In genomic region chrX:46912673-46913491, GRCh38 we compare ENCODE assay signal across 2 cellular contexts.
A peak's percentile ranks its signal among the peaks of the same experiment; 100 is the strongest.
TF ChIP-seq lines count a peak whose summit lies in the region.

No MANE protein-coding gene starts in this region.

TF ChIP-seq in IMR-90, 13 proteins besides CTCF, POLR2A, EP300 and RAD21:
- no peak for TF ChIP-seq FOS (IDR thresholded peaks at IDR 0.05; ENCODE audit: low read depth, low read length)
- TF ChIP-seq MAZ (IDR thresholded peaks at IDR 0.05; ENCODE audit: borderline replicate concordance, low read depth, low read length), result no peak
- TF ChIP-seq CHD1 (IDR thresholded peaks at IDR 0.05; ENCODE audit: low read depth, low read length), result no peak
- peak; percentile 27; the same call in 1 of the 2 replicates for TF ChIP-seq SMC3 (IDR thresholded peaks at IDR 0.05; ENCODE audit: low read depth, low read length)
TF ChIP-seq in IMR-90: peak in this region for 1.

TF ChIP-seq in HepG2, 621 proteins besides CTCF, POLR2A, EP300 and RAD21 (continues in another document):
- peak; percentile 40; the same call in 1 of the 2 replicates for TF ChIP-seq ZNF691 (CRISPR knock-in tag; IDR thresholded peaks at IDR 0.05; ENCODE audit: borderline replicate concordance, low read depth)
- TF ChIP-seq HOXA3 (CRISPR knock-in tag; IDR thresholded peaks at IDR 0.05), result 0 out of 2 replicates have a peak, but pooled peaks have one; percentile 22
- TF ChIP-seq NR3C1 (CRISPR knock-in tag; IDR thresholded peaks at IDR 0.05), result no peak
- TF ChIP-seq SOX13 (IDR thresholded peaks at IDR 0.05), result no peak
- 0 out of 4 replicates have a peak, but pooled peaks of 1 of the 2 experiments have one; percentile 16 for TF ChIP-seq SOX13 (CRISPR knock-in tag; conservative IDR thresholded peaks at IDR 0.05 in 1 of 2, IDR thresholded peaks at IDR 0.05 in 1 of 2)
- no peak for TF ChIP-seq SETDB1 (CRISPR knock-in tag; IDR thresholded peaks at IDR 0.05; ENCODE audit: borderline replicate concordance)
- TF ChIP-seq, protein P1, sequence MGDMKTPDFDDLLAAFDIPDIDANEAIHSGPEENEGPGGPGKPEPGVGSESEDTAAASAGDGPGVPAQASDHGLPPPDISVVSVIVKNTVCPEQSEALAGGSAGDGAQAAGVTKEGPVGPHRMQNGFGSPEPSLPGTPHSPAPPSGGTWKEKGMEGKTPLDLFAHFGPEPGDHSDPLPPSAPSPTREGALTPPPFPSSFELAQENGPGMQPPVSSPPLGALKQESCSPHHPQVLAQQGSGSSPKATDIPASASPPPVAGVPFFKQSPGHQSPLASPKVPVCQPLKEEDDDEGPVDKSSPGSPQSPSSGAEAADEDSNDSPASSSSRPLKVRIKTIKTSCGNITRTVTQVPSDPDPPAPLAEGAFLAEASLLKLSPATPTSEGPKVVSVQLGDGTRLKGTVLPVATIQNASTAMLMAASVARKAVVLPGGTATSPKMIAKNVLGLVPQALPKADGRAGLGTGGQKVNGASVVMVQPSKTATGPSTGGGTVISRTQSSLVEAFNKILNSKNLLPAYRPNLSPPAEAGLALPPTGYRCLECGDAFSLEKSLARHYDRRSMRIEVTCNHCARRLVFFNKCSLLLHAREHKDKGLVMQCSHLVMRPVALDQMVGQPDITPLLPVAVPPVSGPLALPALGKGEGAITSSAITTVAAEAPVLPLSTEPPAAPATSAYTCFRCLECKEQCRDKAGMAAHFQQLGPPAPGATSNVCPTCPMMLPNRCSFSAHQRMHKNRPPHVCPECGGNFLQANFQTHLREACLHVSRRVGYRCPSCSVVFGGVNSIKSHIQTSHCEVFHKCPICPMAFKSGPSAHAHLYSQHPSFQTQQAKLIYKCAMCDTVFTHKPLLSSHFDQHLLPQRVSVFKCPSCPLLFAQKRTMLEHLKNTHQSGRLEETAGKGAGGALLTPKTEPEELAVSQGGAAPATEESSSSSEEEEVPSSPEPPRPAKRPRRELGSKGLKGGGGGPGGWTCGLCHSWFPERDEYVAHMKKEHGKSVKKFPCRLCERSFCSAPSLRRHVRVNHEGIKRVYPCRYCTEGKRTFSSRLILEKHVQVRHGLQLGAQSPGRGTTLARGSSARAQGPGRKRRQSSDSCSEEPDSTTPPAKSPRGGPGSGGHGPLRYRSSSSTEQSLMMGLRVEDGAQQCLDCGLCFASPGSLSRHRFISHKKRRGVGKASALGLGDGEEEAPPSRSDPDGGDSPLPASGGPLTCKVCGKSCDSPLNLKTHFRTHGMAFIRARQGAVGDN (CRISPR knock-in tag; IDR thresholded peaks at IDR 0.05), result peak; percentile 62
- TF ChIP-seq ZMYM4 (CRISPR knock-in tag; IDR thresholded peaks at IDR 0.05), result 0 out of 2 replicates have a peak, but pooled peaks have one; percentile 42
- TF ChIP-seq ASH2L (IDR thresholded peaks at IDR 0.05; ENCODE audit: insufficient read length, low read depth, low read length), result peak; percentile 12
- no peak for TF ChIP-seq JUNB (CRISPR knock-in tag; IDR thresholded peaks at IDR 0.05; ENCODE audit: borderline replicate concordance)
- no peak for TF ChIP-seq ATF1 (CRISPR knock-in tag; IDR thresholded peaks at IDR 0.05)
- TF ChIP-seq GABPB1 (CRISPR knock-in tag; IDR thresholded peaks at IDR 0.05), result peak; percentile 50; the same call in 1 of the 2 replicates
- TF ChIP-seq ZNF263 (CRISPR knock-in tag; IDR thresholded peaks at IDR 0.05), result peak; percentile 37; the same call in 1 of the 2 replicates
- no peak for TF ChIP-seq ZNF136 (CRISPR knock-in tag; IDR thresholded peaks at IDR 0.05; ENCODE audit: low read depth)
- peak; percentile 56 for TF ChIP-seq SAP130 (CRISPR knock-in tag; IDR thresholded peaks at IDR 0.05; ENCODE audit: low read depth)
- no peak for TF ChIP-seq THYN1 (CRISPR knock-in tag; IDR thresholded peaks at IDR 0.05; ENCODE audit: borderline replicate concordance, low read depth)
- 0 out of 2 replicates have a peak, but pooled peaks have one; percentile 28 for TF ChIP-seq MXD1 (CRISPR knock-in tag; IDR thresholded peaks at IDR 0.05)
- no peak for TF ChIP-seq GMEB2 (CRISPR knock-in tag; IDR thresholded peaks at IDR 0.05; ENCODE audit: low read depth)
- 0 out of 2 replicates have a peak, but pooled peaks have one; percentile 18 for TF ChIP-seq THAP11 (CRISPR knock-in tag; IDR thresholded peaks at IDR 0.05)
- TF ChIP-seq HHEX (CRISPR knock-in tag; IDR thresholded peaks at IDR 0.05), result no peak
- peak; percentile 49 for TF ChIP-seq STAG1 (CRISPR knock-in tag; IDR thresholded peaks at IDR 0.05)
- TF ChIP-seq ETV6 (CRISPR knock-in tag; conservative IDR thresholded peaks at IDR 0.05), result 0 out of 2 replicates have a peak, but pooled peaks have one; percentile 23
- peak; percentile 77 to 80; a peak in 3 of 4 replicates for TF ChIP-seq HMGXB4 (CRISPR knock-in tag; IDR thresholded peaks at IDR 0.05; ENCODE audit: borderline replicate concordance in 1 of 2, low read depth in 1 of 2)
- peak; percentile 76 for TF ChIP-seq ZNF205 (CRISPR knock-in tag; IDR thresholded peaks at IDR 0.05)
- 0 out of 2 replicates have a peak, but pooled peaks have one; percentile 39 for TF ChIP-seq ZBTB7B (CRISPR knock-in tag; IDR thresholded peaks at IDR 0.05)
- TF ChIP-seq AKAP8 (CRISPR knock-in tag; IDR thresholded peaks at IDR 0.05), result no peak
- peak; percentile 63; the same call in 1 of the 2 replicates for TF ChIP-seq KDM2A (CRISPR knock-in tag; IDR thresholded peaks at IDR 0.05; ENCODE audit: borderline replicate concordance, low read depth)
- 0 out of 2 replicates have a peak, but pooled peaks have one; percentile 27 for TF ChIP-seq POGZ (CRISPR knock-in tag; IDR thresholded peaks at IDR 0.05)
- TF ChIP-seq TFDP2 (CRISPR knock-in tag; IDR thresholded peaks at IDR 0.05), result peak; percentile 44; the same call in 1 of the 2 replicates
- peak; percentile 90 for TF ChIP-seq PATZ1 (CRISPR knock-in tag; IDR thresholded peaks at IDR 0.05)
- TF ChIP-seq, protein P2, sequence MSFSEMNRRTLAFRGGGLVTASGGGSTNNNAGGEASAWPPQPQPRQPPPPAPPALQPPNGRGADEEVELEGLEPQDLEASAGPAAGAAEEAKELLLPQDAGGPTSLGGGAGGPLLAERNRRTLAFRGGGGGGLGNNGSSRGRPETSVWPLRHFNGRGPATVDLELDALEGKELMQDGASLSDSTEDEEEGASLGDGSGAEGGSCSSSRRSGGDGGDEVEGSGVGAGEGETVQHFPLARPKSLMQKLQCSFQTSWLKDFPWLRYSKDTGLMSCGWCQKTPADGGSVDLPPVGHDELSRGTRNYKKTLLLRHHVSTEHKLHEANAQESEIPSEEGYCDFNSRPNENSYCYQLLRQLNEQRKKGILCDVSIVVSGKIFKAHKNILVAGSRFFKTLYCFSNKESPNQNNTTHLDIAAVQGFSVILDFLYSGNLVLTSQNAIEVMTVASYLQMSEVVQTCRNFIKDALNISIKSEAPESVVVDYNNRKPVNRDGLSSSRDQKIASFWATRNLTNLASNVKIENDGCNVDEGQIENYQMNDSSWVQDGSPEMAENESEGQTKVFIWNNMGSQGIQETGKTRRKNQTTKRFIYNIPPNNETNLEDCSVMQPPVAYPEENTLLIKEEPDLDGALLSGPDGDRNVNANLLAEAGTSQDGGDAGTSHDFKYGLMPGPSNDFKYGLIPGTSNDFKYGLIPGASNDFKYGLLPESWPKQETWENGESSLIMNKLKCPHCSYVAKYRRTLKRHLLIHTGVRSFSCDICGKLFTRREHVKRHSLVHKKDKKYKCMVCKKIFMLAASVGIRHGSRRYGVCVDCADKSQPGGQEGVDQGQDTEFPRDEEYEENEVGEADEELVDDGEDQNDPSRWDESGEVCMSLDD (CRISPR knock-in tag; IDR thresholded peaks at IDR 0.05; ENCODE audit: borderline replicate concordance), result 0 out of 2 replicates have a peak, but pooled peaks have one; percentile 14
- no peak for TF ChIP-seq ZNF713 (CRISPR knock-in tag; IDR thresholded peaks at IDR 0.05)
- no peak for TF ChIP-seq ZNF530 (CRISPR knock-in tag; IDR thresholded peaks at IDR 0.05; ENCODE audit: low read depth)
- no peak for TF ChIP-seq FOXP1 (IDR thresholded peaks at IDR 0.05)
- TF ChIP-seq FOXP1 (CRISPR knock-in tag; IDR thresholded peaks at IDR 0.05), result no peak
- TF ChIP-seq SALL1 (CRISPR knock-in tag; IDR thresholded peaks at IDR 0.05), result peak; percentile 67
- no peak for TF ChIP-seq CCAR2 (optimal IDR thresholded peaks at IDR 0.05; ENCODE audit: low read depth, low read length)
- no peak for TF ChIP-seq HNRNPUL1 (IDR thresholded peaks at IDR 0.05; ENCODE audit: low read depth, low read length)
- peak; percentile 65 for TF ChIP-seq RBFOX2 (IDR thresholded peaks at IDR 0.05; ENCODE audit: low read depth, low read length)
- peak; percentile 40; the same call in 1 of the 2 replicates for TF ChIP-seq PHF8 (CRISPR knock-in tag; IDR thresholded peaks at IDR 0.05)
- TF ChIP-seq TAF1 (CRISPR knock-in tag; IDR thresholded peaks at IDR 0.05), result 0 out of 2 replicates have a peak, but pooled peaks have one; percentile 28
- TF ChIP-seq, protein P3, sequence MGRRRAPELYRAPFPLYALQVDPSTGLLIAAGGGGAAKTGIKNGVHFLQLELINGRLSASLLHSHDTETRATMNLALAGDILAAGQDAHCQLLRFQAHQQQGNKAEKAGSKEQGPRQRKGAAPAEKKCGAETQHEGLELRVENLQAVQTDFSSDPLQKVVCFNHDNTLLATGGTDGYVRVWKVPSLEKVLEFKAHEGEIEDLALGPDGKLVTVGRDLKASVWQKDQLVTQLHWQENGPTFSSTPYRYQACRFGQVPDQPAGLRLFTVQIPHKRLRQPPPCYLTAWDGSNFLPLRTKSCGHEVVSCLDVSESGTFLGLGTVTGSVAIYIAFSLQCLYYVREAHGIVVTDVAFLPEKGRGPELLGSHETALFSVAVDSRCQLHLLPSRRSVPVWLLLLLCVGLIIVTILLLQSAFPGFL (CRISPR knock-in tag; IDR thresholded peaks at IDR 0.05), result no peak
- TF ChIP-seq SKI (IDR thresholded peaks at IDR 0.05; ENCODE audit: partially characterized antibody), result peak; percentile 21
- no peak for TF ChIP-seq FUBP1 (CRISPR knock-in tag; IDR thresholded peaks at IDR 0.05; ENCODE audit: borderline replicate concordance)
